In the genomic region with DNA sequence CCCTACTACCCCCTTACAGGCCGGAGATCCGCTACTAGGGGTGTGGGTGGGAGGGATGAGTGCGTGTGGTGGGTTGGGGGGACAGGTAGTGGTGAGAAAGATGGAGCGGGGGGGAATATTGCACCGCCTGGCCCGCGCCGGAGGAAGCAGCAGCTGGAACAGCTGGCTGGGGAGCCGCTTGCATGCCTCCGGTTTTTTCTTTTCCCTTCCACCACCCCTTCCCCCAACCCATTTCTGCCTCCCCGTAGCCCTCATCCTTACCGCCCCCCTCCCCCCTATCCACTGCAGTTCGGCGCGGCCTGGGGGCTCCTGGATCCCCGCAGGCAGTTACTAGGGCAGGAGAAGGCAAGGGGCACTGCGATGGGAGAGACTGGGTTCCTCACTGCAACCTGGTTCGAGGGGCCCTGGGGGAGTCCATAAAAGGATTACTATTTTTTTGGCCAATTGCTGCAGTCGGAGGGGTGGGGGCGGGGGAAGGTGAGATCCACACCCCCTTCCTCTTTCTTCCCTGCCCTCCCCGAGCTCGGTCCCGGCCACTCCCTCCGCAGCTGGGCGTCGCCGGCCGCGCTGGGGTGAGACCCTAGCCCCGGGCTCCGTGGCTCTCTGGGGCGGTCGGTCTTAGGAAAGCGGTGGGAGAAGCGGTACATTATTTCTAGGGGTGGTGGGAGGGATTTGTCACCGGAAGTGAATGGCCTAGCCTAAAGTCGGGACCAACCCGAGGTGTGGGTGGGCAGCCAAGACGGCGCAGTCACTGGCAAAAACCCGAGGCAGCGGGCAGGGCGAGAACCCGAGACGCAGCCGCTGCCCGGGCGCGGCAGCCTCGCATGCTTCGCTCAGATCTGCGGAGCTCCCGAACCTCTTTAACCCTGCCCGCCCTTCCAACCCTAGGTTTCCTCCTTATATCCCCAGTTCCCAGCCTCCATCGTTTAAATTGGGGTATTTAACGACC, we compare ENCODE assay signal across 7 cellular contexts. TPM values are rescaled to one million over a fixed set of nuclear protein-coding genes. Genes with fewer than 3 reads are reported as not detected.
A peak's percentile ranks its signal among the peaks of the same experiment; 100 is the strongest.
DNase-seq lines count a peak whose midpoint lies in the region; ATAC-seq, FAIRE-seq and TF ChIP-seq lines count a peak whose summit lies in the region.

No MANE protein-coding gene starts in this region.

- H3K9me3 ChIP-seq in K562 (replicated peaks; ENCODE audit: control insufficient read depth, insufficient read depth, low read depth, low read length), result no peaks in the 10 kb centered on the region

- H3K79me2 ChIP-seq in K562 (ENCODE audit: control insufficient read depth, insufficient read depth, low read length), result peaks cover 37% of the 10 kb centered on the region

- DNase-seq in NCI-H2081 (lab: John Stamatoyannopoulos, UW) (peak; percentile 88 to 93), K562 (ENCODE audit: extremely low read depth in 1 of 4, low spot score in 3 of 4) (peak; percentile 92 to 96 (median 95)), iPS DF 4.7 (ENCODE audit: extremely low read depth, low spot score) (peak; percentile 64), sciatic nerve (ENCODE audit: low spot score) (peak; percentile 87)

- WGBS in K562 (ENCODE audit: insufficient coverage, low coverage, missing lambda C conversion rate), result under 1% methylated on average over 42 of the region's 56 CpGs

- in situ Hi-C loops in K562 (cut with MboI), result no loop called here

- CTCF ChIA-PET in K562 (lab: Yijun Ruan, JAX; ENCODE audit: low intra/inter-chr PET ratio), result no interaction called here

- H3K4me2 ChIP-seq in K562 (ENCODE audit: insufficient read depth, low read length), result peak overlapping the region; percentile 87

- POLR2A ChIA-PET in K562 (lab: Yijun Ruan, JAX), result interaction anchor here (0.6 to 6.6 kb wide), 16 partner anchors 9 to 191 kb away, joined by 3 to 73 read pairs (median 5); partner anchors contain the start of genes BICRAL and RPL7L1

- no peaks in the 10 kb centered on the region for H3K27me3 ChIP-seq in K562 (ENCODE audit: control insufficient read depth in 2 of 2, insufficient read depth in 2 of 2, low read length in 2 of 2)

- peak overlapping the region; percentile 90 for H3K4me3 ChIP-seq in K562

- no peak for TF ChIP-seq RAD21 in K562 (CRISPR knock-in tag; conservative IDR thresholded peaks at IDR 0.05 in 1 of 2, IDR thresholded peaks at IDR 0.05 in 1 of 2)

- TF ChIP-seq CTCF in K562 (IDR thresholded peaks at IDR 0.05 in 2 of 3, conservative IDR thresholded peaks at IDR 0.05 in 1 of 3; ENCODE audit: insufficient read depth in 2 of 3, low read depth in 1 of 3, low read length in 3 of 3), result peak in 1 of 3 experiments; percentile 4; a peak in 1 of 6 replicates

- ATAC-seq in GM18511 (IDR thresholded peaks at IDR 0.05; ENCODE audit: unreplicated experiment) (peak; percentile 64), HG02973 (IDR thresholded peaks at IDR 0.05; ENCODE audit: unreplicated experiment) (peak; percentile 42), K562 (peak; percentile 84), sciatic nerve (peak; percentile 90)

- FAIRE-seq in TTC549 (lab: Jason Lieb, UNC), result peak; percentile 63
- no peak for FAIRE-seq in K562 (lab: Jason Lieb, UNC)

- peaks cover 7% of the 10 kb centered on the region; the same call in 2 of the 3 replicates for H3K36me3 ChIP-seq in K562 (ENCODE audit: control insufficient read depth, insufficient read depth, low read length)

- no TSS peak for BruUV-seq in K562 (replicated peaks; lab: Mats Ljungman, UMichigan)

- no peaks in the 10 kb centered on the region for H3K9me1 ChIP-seq in K562 (ENCODE audit: control insufficient read depth, insufficient read depth, low read length)

- peak; percentile 91 for TF ChIP-seq POLR2A in K562 (conservative IDR thresholded peaks at IDR 0.05)

- peak overlapping the region; percentile 87 to 97 for H3K9ac ChIP-seq in K562 (ENCODE audit: insufficient read depth in 1 of 2, low read depth in 2 of 2, low read length in 2 of 2)

- peaks cover 13 to 29% of the 10 kb centered on the region in 2 experiments for H3K4me1 ChIP-seq in K562 (replicated peaks in 1 of 2; ENCODE audit: control insufficient read depth in 2 of 2, insufficient read depth in 2 of 2, low read length in 2 of 2)

- peak overlapping the region; percentile 80 for H2AFZ ChIP-seq in K562 (ENCODE audit: low read depth, low read length)

- intact Hi-C loops in K562 (cut with micrococcal nuclease) (loop anchor here (1.0 to 5.0 kb wide), 4 partner anchors 36 to 184 kb away; partner anchors contain the start of genes BICRAL, RPL7L1 and UBR2), sciatic nerve (cut with DNase I) (loop anchor here (2.0 to 10.0 kb wide), 2 partner anchors 38 to 128 kb away; partner anchors contain the start of gene RPL7L1)

- peaks cover 6% of the 10 kb centered on the region for H4K20me1 ChIP-seq in K562 (replicated peaks; ENCODE audit: control insufficient read depth, insufficient read depth, low read length)

- H3K27ac ChIP-seq in K562 (ENCODE audit: extremely low read depth, low read depth, low read length), result peak overlapping the region; percentile 78

- peak; percentile 33; the same call in 1 of the 2 replicates for TF ChIP-seq EP300 in K562 (IDR thresholded peaks at IDR 0.05; ENCODE audit: low read length)

TF ChIP-seq in K562, 482 proteins besides CTCF, POLR2A, EP300 and RAD21 (continues in another document):
- TF ChIP-seq RBM17 (IDR thresholded peaks at IDR 0.05; ENCODE audit: borderline replicate concordance, low read depth, low read length), result no peak
- TF ChIP-seq JUND (IDR thresholded peaks at IDR 0.05; ENCODE audit: borderline replicate concordance, low read depth, low read length), result no peak; the same call in none of the 2 replicates
- no peak for TF ChIP-seq JUND (tag; IDR thresholded peaks at IDR 0.05; ENCODE audit: borderline replicate concordance, low read depth, low read length)

RNA-seq across cellular contexts. Expression of gene TBCC, which starts 0.8 kb away (rescaled TPM):
- 19.4 and 28.3 TPM in 2 replicates for total RNA-seq in K562 (2011; cell fraction: chromatin; rRNA removed; ENCODE audit: low replicate concordance)
- total RNA-seq in K562 (2011; cell fraction: nucleolus; rRNA removed), result 29.3 and 40.5 TPM in 2 replicates
- 32.5 and 32.9 TPM in 2 replicates for total RNA-seq in K562 (2011; cell fraction: nucleoplasm; rRNA removed)
- total RNA-seq in K562 (2014; rRNA removed) (34.1 and 55.1 TPM in 2 replicates), K562 (2014; rRNA removed; fragmentation: Illumina TruSeq; extraction: Trizol) (16.1 and 20.9 TPM in 2 replicates), K562 (2015; rRNA removed; fragmentation: Illumina TruSeq; extraction: Trizol) (31.3 and 31.9 TPM in 2 replicates), K562 (2021) (27.8 and 28.7 TPM in 2 replicates), sciatic nerve (12.7 TPM)
- polyA plus RNA-seq in K562 (2011; rRNA removed) (16.5 and 19.5 TPM in 2 replicates), K562 (2014; fragmentation: Illumina TruSeq; extraction: Trizol) (23.3 and 24.8 TPM in 2 replicates), K562 (2014; fragmentation: Nextera tagmentation; extraction: Ambion mirVana) (1 to 10 TPM; 2.8 to 5.0 TPM), K562 (2014; rRNA removed) (28.9 and 29.5 TPM in 2 replicates)
- 20.2 and 26.4 TPM in 2 replicates for polyA plus RNA-seq in K562 (2011; cell fraction: cytosol; rRNA removed)
- polyA plus RNA-seq in K562 (2011; cell fraction: nucleus; rRNA removed), result 28.2 and 28.3 TPM in 2 replicates
- 24.3 and 30.8 TPM in 2 replicates for polyA plus RNA-seq in K562 (2012)
- 5.2 and 6.0 TPM in 2 replicates for polyA minus RNA-seq in K562 (2011; rRNA and poly(A)+ RNA removed)
- polyA minus RNA-seq in K562 (2011; cell fraction: cytosol; rRNA and poly(A)+ RNA removed), result 8.4 and 9.8 TPM in 2 replicates
- polyA minus RNA-seq in K562 (2011; cell fraction: nucleus; rRNA and poly(A)+ RNA removed), result 8.9 and 15.4 TPM in 2 replicates

RNA-seq across cellular contexts. Expression of gene PRPH2, which starts 24.3 kb away (rescaled TPM):
- not detected in 2 replicates for total RNA-seq in K562 (2011; cell fraction: chromatin; rRNA removed; ENCODE audit: low replicate concordance)
- 0.33 TPM in 1 of 2 replicates, not detected in the other for total RNA-seq in K562 (2011; cell fraction: nucleolus; rRNA removed)
- not detected in 2 replicates for total RNA-seq in K562 (2011; cell fraction: nucleoplasm; rRNA removed)
- total RNA-seq in K562 (2014; rRNA removed), result 0.04 TPM in 1 of 2 replicates, not detected in the other
- total RNA-seq in K562 (2014; rRNA removed; fragmentation: Illumina TruSeq; extraction: Trizol), result not detected in 2 replicates
- total RNA-seq in K562 (2015; rRNA removed; fragmentation: Illumina TruSeq; extraction: Trizol), result 0.04 TPM in 1 of 2 replicates, not detected in the other
- 0.09 TPM in 1 of 2 replicates, not detected in the other for total RNA-seq in K562 (2021)
- polyA plus RNA-seq in K562 (2011; rRNA removed), result 0.03 and 0.04 TPM in 2 replicates
- polyA plus RNA-seq in K562 (2011; cell fraction: cytosol; rRNA removed), result 0.03 and 0.04 TPM in 2 replicates
- not detected in 2 replicates for polyA plus RNA-seq in K562 (2011; cell fraction: nucleus; rRNA removed)
- polyA plus RNA-seq in K562 (2012), result 0.08 and 0.11 TPM in 2 replicates
- polyA plus RNA-seq in K562 (2014; fragmentation: Illumina TruSeq; extraction: Trizol), result 0.03 and 0.10 TPM in 2 replicates
- polyA plus RNA-seq in K562 (2014; fragmentation: Nextera tagmentation; extraction: Ambion mirVana), result under 1 TPM; 0.03 to 0.11 TPM
- 0.26 TPM in 1 of 2 replicates, not detected in the other for polyA plus RNA-seq in K562 (2014; rRNA removed)
- 0.06 TPM in 1 of 2 replicates, not detected in the other for polyA minus RNA-seq in K562 (2011; rRNA and poly(A)+ RNA removed)
- not detected in 2 replicates for polyA minus RNA-seq in K562 (2011; cell fraction: cytosol; rRNA and poly(A)+ RNA removed)
- polyA minus RNA-seq in K562 (2011; cell fraction: nucleus; rRNA and poly(A)+ RNA removed), result 0.11 TPM in 1 of 2 replicates, not detected in the other
- 2.4 TPM for total RNA-seq in sciatic nerve

RNA-seq across cellular contexts. Expression of gene BICRAL, which starts 35.1 kb away (rescaled TPM):
- 17.0 and 22.8 TPM in 2 replicates for total RNA-seq in K562 (2011; cell fraction: chromatin; rRNA removed; ENCODE audit: low replicate concordance)
- total RNA-seq in K562 (2011; cell fraction: nucleolus; rRNA removed), result 9.5 TPM in 2 replicates
- total RNA-seq in K562 (2011; cell fraction: nucleoplasm; rRNA removed), result 13.6 and 16.9 TPM in 2 replicates
- total RNA-seq in K562 (2014; rRNA removed) (3.7 and 4.4 TPM in 2 replicates), K562 (2014; rRNA removed; fragmentation: Illumina TruSeq; extraction: Trizol) (5.6 and 6.6 TPM in 2 replicates), K562 (2015; rRNA removed; fragmentation: Illumina TruSeq; extraction: Trizol) (5.2 and 5.7 TPM in 2 replicates), K562 (2021) (9.2 and 10.2 TPM in 2 replicates), sciatic nerve (27.7 TPM)
- polyA plus RNA-seq in K562 (2011; rRNA removed) (10.1 and 11.9 TPM in 2 replicates), K562 (2014; fragmentation: Illumina TruSeq; extraction: Trizol) (9.7 and 10.4 TPM in 2 replicates), K562 (2014; fragmentation: Nextera tagmentation; extraction: Ambion mirVana) (1 to 10 TPM; 1.2 to 1.4 TPM), K562 (2014; rRNA removed) (5.3 and 6.2 TPM in 2 replicates)
- polyA plus RNA-seq in K562 (2011; cell fraction: cytosol; rRNA removed), result 9.1 and 13.7 TPM in 2 replicates
- polyA plus RNA-seq in K562 (2011; cell fraction: nucleus; rRNA removed), result 7.7 and 9.2 TPM in 2 replicates
- polyA plus RNA-seq in K562 (2012), result 5.7 and 7.4 TPM in 2 replicates
- 23.8 and 24.3 TPM in 2 replicates for polyA minus RNA-seq in K562 (2011; rRNA and poly(A)+ RNA removed)
- polyA minus RNA-seq in K562 (2011; cell fraction: cytosol; rRNA and poly(A)+ RNA removed), result 10.1 and 10.7 TPM in 2 replicates
- polyA minus RNA-seq in K562 (2011; cell fraction: nucleus; rRNA and poly(A)+ RNA removed), result 4.3 and 9.6 TPM in 2 replicates

Comparison
In these comparisons a context has a peak if more than half of its experiments do, and no peak if none do; other contexts are left out.
1. Peak in every context shown above with its lines: DNase-seq, ATAC-seq, H3K4me3 ChIP-seq and H3K27ac ChIP-seq.